In the genomic region with DNA sequence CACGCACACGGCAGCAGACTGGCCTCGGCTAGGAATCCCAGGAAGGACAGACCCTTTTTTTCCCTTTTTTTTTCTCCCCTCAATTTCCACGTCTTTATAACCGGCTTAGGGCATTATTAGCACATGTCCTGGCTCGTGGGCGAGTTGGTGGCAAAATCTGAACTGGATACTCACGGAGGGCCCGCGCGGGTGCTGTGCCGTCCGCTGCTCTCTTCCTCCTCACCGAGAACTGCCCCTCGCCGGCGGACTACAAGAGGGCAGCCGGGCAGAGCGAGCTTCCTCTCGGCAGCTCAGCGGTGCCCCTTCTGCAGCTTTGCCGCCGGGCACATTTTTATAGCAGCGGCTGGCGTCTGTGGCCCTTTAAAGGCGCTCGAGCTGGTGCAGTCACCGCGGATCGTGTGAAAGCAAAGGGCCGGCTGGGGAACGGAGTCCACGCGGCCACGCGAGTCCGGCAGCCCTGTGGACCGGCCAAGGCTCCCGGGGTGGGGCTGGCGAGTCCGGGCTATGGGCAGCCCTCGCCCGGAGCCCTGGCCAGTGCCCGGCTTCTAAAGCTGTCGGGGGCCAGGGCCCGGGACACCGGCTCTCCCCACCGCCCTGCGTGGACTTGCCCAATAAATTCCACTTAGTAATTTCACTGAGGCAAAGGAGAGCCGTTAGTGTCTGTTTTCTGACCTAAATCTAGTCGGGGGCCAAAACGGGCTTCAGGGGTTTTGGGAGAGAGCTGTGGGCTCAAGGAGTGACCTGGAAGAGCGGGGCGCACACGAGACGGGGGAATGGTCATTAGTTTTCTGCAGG, we compare ENCODE assay signal across 8 cellular contexts. TPM values are rescaled to one million over a fixed set of nuclear protein-coding genes. Genes with fewer than 3 reads are reported as not detected.
DNase-seq lines count a peak whose midpoint lies in the region; ATAC-seq and TF ChIP-seq lines count a peak whose summit lies in the region.

No MANE protein-coding gene starts in this region.

- intact Hi-C loops in activated CD8-positive, alpha-beta T cell treated with anti-CD3 and anti-CD28 coated beads for 36 hours (cut with micrococcal nuclease): loop anchor here (10.0 kb wide), 1 partner anchor 238 kb away; no protein-coding TSS in a partner anchor
- intact Hi-C loops in esophagus squamous epithelium (cut with DNase I) (no loop called here), mucosa of descending colon (cut with DNase I, micrococcal nuclease) (no loop called here), testis (cut with DNase I; ENCODE audit: low total_unique reads) (no loop called here)

- ATAC-seq in GM18498 (IDR thresholded peaks at IDR 0.05; ENCODE audit: unreplicated experiment) (peak; percentile 77), HG03108 (IDR thresholded peaks at IDR 0.05; ENCODE audit: unreplicated experiment) (peak; percentile 47), mucosa of descending colon (peak; percentile 79)
- ATAC-seq in activated CD8-positive, alpha-beta T cell treated with anti-CD3 and anti-CD28 coated beads for 36 hours: peak; percentile 27

- H3K4me3 ChIP-seq in AG04450 (ENCODE audit: low read depth, low read length) (peak overlapping the region; percentile 61), esophagus squamous epithelium (peak overlapping the region; percentile 34 to 67 (median 48)), mucosa of descending colon (no peak overlapping the region), testis (peak overlapping the region; percentile 44 to 62)

- CTCF ChIA-PET in AG04450 (lab: Charles Lee): interaction anchor here (1.4 kb wide), 1 partner anchor 30 kb away, joined by 6 read pairs; a partner anchor contains a TSS
- CTCF ChIA-PET in activated CD8-positive, alpha-beta T cell treated with anti-CD3 and anti-CD28 coated beads for 36 hours (lab: Charles Lee): interaction anchor here (0.7 to 1.8 kb wide), 3 partner anchors 30 to 306 kb away, joined by 3 to 8 read pairs (median 3); a partner anchor contains a TSS

- H3K27ac Mint-ChIP-seq in activated CD8-positive, alpha-beta T cell treated with anti-CD3 and anti-CD28 coated beads for 36 hours: no peak overlapping the region

- no peak for TF ChIP-seq CTCF in AG04450 (IDR thresholded peaks at IDR 0.05; ENCODE audit: low read depth, low read length)
- TF ChIP-seq CTCF in activated CD8-positive, alpha-beta T cell treated with anti-CD3 and anti-CD28 coated beads for 36 hours (IDR thresholded peaks at IDR 0.05): no peak
- TF ChIP-seq CTCF in esophagus squamous epithelium (IDR thresholded peaks at IDR 0.05): no peak
- no peak for TF ChIP-seq CTCF in mucosa of descending colon (IDR thresholded peaks at IDR 0.05)
- TF ChIP-seq CTCF in testis (IDR thresholded peaks at IDR 0.05): no peak

- WGBS in esophagus squamous epithelium, 2 donors: 0 to 5% methylated on average over 3 to 22 of the region's 56 CpGs
- WGBS in testis, 2 donors: 0 to 4% methylated on average over 9 to 24 of the region's 56 CpGs

- peak overlapping the region; percentile 68 for H3K4me3 Mint-ChIP-seq in activated CD8-positive, alpha-beta T cell treated with anti-CD3 and anti-CD28 coated beads for 36 hours

- POLR2A ChIA-PET in AG04450 (lab: Yijun Ruan, JAX): interaction anchor here (2.7 kb wide), 1 partner anchor 30 kb away, joined by 9 read pairs; a partner anchor contains a TSS
- POLR2A ChIA-PET in activated CD8-positive, alpha-beta T cell treated with anti-CD3 and anti-CD28 coated beads for 36 hours (lab: Charles Lee): interaction anchor here (0.8 to 2.8 kb wide), 2 partner anchors 30 to 266 kb away, joined by 3 to 14 read pairs; a partner anchor contains a TSS

- no peaks in the 10 kb centered on the region; the same call in 1 of the 2 replicates for H3K9me3 ChIP-seq in AG04450 (ENCODE audit: control insufficient read depth, insufficient read depth, low read length)
- no peaks in the 10 kb centered on the region for H3K9me3 ChIP-seq in esophagus squamous epithelium
- H3K9me3 ChIP-seq in mucosa of descending colon: no peaks in the 10 kb centered on the region
- no peaks in the 10 kb centered on the region for H3K9me3 ChIP-seq in testis

- DNase-seq in AG04450 (ENCODE audit: low read depth, low spot score) (peak; percentile 37), NCI-H446 (lab: John Stamatoyannopoulos, UW) (peak; percentile 14 to 68), esophagus squamous epithelium (lab: John Stamatoyannopoulos, UW) (no peak), mucosa of descending colon (peak; percentile 59 to 72 (median 68)), testis (peak; percentile 66)
- peak; percentile 27 for DNase-seq in activated CD8-positive, alpha-beta T cell treated with anti-CD3 and anti-CD28 coated beads for 36 hours

- H3K27me3 ChIP-seq in AG04450 (ENCODE audit: control insufficient read depth, insufficient read depth, low read length): peaks cover 50% of the 10 kb centered on the region
- peaks cover 0 to 70% (median 30%) of the 10 kb centered on the region in 4 donors for H3K27me3 ChIP-seq in esophagus squamous epithelium
- no peaks in the 10 kb centered on the region for H3K27me3 ChIP-seq in testis

- H3K4me1 ChIP-seq in esophagus squamous epithelium: peaks cover 20 to 44% (median 21%) of the 10 kb centered on the region in 3 donors
- H3K4me1 ChIP-seq in mucosa of descending colon (ENCODE audit: low read depth): no peaks in the 10 kb centered on the region
- H3K4me1 ChIP-seq in testis: no peaks in the 10 kb centered on the region

- H3K27ac ChIP-seq in AG04450 (ENCODE audit: low read depth, low read length): no peak overlapping the region
- H3K27ac ChIP-seq in esophagus squamous epithelium: no peak overlapping the region
- H3K27ac ChIP-seq in testis: no peak overlapping the region

- no peaks in the 10 kb centered on the region for H3K9me3 Mint-ChIP-seq in activated CD8-positive, alpha-beta T cell treated with anti-CD3 and anti-CD28 coated beads for 36 hours

- H3K4me1 Mint-ChIP-seq in activated CD8-positive, alpha-beta T cell treated with anti-CD3 and anti-CD28 coated beads for 36 hours (ENCODE audit: low read depth): peaks cover 21% of the 10 kb centered on the region

- TF ChIP-seq POLR2A in esophagus squamous epithelium (IDR thresholded peaks at IDR 0.05) (no peak), testis (IDR thresholded peaks at IDR 0.05) (no peak)

- H3K36me3 ChIP-seq in esophagus squamous epithelium (no peaks in the 10 kb centered on the region), mucosa of descending colon (ENCODE audit: low read depth) (no peaks in the 10 kb centered on the region), testis (ENCODE audit: low read depth, missing control alignments) (no peaks in the 10 kb centered on the region)

- no peaks in the 10 kb centered on the region for H3K36me3 Mint-ChIP-seq in activated CD8-positive, alpha-beta T cell treated with anti-CD3 and anti-CD28 coated beads for 36 hours (ENCODE audit: low read depth)

- peaks cover 48% of the 10 kb centered on the region for H3K27me3 Mint-ChIP-seq in activated CD8-positive, alpha-beta T cell treated with anti-CD3 and anti-CD28 coated beads for 36 hours

RNA-seq across cellular contexts. Expression of a gene that starts 1.3 kb away (rescaled TPM):
- polyA plus RNA-seq in AG04450 (2011; rRNA removed) (0.12 and 0.16 TPM in 2 replicates), testis (ENCODE audit: insufficient read depth, low read depth, low replicate concordance) (323 TPM)
- not detected in 2 replicates for polyA minus RNA-seq in AG04450 (2011; rRNA and poly(A)+ RNA removed)
- total RNA-seq in activated CD8-positive, alpha-beta T cell treated with anti-CD3 and anti-CD28 coated beads for 36 hours: not detected
- total RNA-seq in esophagus squamous epithelium (not detected), mucosa of descending colon (under 1 TPM in 2 of 3 donors, not detected in 1; 0.67 to 0.70 TPM), testis (100 to 1,000 TPM; 439 to 593 TPM)

RNA-seq across cellular contexts. Expression of a gene that starts 30.0 kb away (rescaled TPM):
- 1,497 and 1,578 TPM in 2 replicates for polyA plus RNA-seq in AG04450 (2011; rRNA removed)
- 383 and 406 TPM in 2 replicates for polyA minus RNA-seq in AG04450 (2011; rRNA and poly(A)+ RNA removed)
- 1,000 to 10,000 TPM; 1,299 to 1,356 TPM for total RNA-seq in activated CD8-positive, alpha-beta T cell treated with anti-CD3 and anti-CD28 coated beads for 36 hours
- 1,000 to 10,000 TPM in 2 of 4 donors, 100 to 1,000 TPM in 2; 558 to 1,189 (median 843) TPM for total RNA-seq in esophagus squamous epithelium
- total RNA-seq in mucosa of descending colon: 100 to 1,000 TPM; 607 to 919 (median 687) TPM
- 100 to 1,000 TPM; 268 to 497 TPM for total RNA-seq in testis
- polyA plus RNA-seq in testis (ENCODE audit: insufficient read depth, low read depth, low replicate concordance): 546 TPM

Comparison
In these comparisons a context has a peak if more than half of its experiments do, and no peak if none do; other contexts are left out.
1. ATAC-seq: peak in every context shown above with its lines; median percentile 79 in mucosa of descending colon; 77 in GM18498; 47 in HG03108; 27 in activated CD8-positive, alpha-beta T cell treated with anti-CD3 and anti-CD28 coated beads for 36 hours.
2. RNA of a gene that starts 1.3 kb away (total RNA-seq): 439 to 593 TPM in testis; 0.67 to 0.70 TPM in mucosa of descending colon, not detected in activated CD8-positive, alpha-beta T cell treated with anti-CD3 and anti-CD28 coated beads for 36 hours and not detected in esophagus squamous epithelium; every median in the first group is over 100 times any median in the second.